ENCODE assay signal across 1 cellular context in the genomic region with DNA sequence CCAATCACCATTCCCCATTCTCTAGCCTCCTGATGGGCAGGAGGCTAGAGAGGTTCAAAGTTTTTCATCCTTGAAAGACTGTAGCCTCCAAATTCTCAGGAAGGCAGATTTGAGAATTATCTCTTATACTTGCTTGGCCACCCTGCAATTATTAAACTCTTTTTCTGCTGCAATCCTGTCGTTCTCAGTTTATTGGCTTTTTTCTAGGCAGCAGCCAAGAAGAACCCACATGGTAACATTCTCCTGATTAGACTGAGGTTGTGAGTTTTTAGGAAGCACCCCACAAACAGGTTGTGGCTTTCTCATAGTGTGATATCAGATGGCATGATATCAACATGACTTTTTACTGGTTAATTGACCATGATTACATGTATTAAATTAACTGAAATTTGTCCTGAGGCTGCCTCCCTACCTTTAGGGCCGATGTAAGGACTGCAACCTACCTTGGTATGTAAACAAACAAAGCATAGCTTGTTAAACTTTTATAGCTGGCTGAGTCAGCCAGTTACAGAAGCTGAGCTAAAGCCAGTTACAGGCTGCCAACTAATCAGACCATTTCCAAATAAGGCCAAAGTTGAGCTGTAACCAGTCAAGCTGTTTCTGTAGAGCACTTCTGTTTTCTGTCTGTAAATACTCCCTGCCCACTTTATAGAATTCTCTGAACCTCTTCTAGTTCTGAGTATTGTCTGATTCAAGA.
A peak's percentile ranks its signal among the peaks of the same experiment; 100 is the strongest.
TF ChIP-seq lines count a peak whose summit lies in the region.

No MANE protein-coding gene starts in this region.

TF ChIP-seq in GM12878, 131 proteins besides CTCF, POLR2A, EP300 and RAD21:
- peak; percentile 70; the same call in 1 of the 2 replicates for TF ChIP-seq SPI1 (IDR thresholded peaks at IDR 0.05; ENCODE audit: borderline replicate concordance, insufficient read depth, low read depth, low read length)
- no peak for TF ChIP-seq PBX3 (IDR thresholded peaks at IDR 0.05; ENCODE audit: insufficient replicate concordance, low read depth, low read length)
- TF ChIP-seq SRF (IDR thresholded peaks at IDR 0.05; ENCODE audit: low read depth in 2 of 2, low read length in 2 of 2), result peak; percentile 52 to 93
